Comparison of ENCODE assay signal across 20 cellular contexts in the genomic region with DNA sequence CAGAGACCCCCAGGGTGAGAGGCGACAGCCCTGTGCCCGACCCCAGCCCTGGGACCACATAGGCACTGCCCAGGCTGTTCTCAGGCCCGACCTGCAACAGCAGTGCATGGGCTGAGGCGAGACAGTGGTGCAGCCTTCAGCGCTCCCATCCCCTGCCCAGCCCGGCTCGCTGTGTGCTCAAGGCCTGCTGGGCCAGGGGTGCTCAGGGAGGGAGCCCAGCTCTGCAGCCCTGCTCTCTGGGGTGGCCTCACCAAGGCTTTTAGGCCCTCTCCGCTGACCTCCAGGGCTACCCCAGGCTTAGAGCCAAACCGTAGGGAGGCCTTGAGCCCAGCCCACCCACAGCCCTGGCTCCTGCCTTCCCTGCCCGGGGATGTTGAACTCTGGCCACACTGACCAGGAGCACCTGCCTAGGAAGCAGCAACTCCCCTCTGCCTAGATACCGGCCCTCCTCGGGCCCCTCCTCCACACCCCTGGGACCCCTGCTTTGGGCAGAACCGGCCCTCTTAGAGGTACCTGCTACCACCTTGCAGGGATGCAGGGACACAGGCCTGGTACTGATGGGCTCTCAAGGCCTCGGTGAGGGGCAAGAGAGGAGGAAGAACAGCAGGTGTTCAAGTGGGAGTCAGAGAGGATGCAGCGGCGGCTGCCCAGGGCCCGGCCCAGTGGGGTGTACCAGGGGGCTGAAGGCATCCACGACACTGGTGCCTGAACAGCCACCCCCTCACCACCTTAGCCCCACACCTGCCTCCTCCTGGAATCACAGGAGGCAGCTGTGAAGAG.
DNase-seq lines count a peak whose midpoint lies in the region; ATAC-seq and TF ChIP-seq lines count a peak whose summit lies in the region.
"Had no signal": no experiment of that assay in that cellular context is flagged by ENCODE, and none has a peak within 500 bp of the region (broad histone marks: within the 10 kb centered on the region; RNA-seq: fewer than 3 reads in every experiment).

No MANE protein-coding gene starts in this region.

- no peaks in the 10 kb centered on the region for H3K36me3 ChIP-seq in RWPE2 (ENCODE audit: low read depth)
- peaks cover 15% of the 10 kb centered on the region for H3K36me3 ChIP-seq in lower lobe of right lung
- peaks cover 5% of the 10 kb centered on the region for H3K36me3 ChIP-seq in upper lobe of right lung

- H3K4me1 Mint-ChIP-seq in T-helper 2 cell treated with Interferon-gamma antibody and Interleukin-4, amounts not matched to agents 5 μg/mL and 100 μg/mL, for 36 hours (ENCODE audit: low read depth), result no peaks in the 10 kb centered on the region

- no peak overlapping the region for H3K27ac ChIP-seq in RWPE2 (ENCODE audit: poor library complexity, severe bottlenecking)
- H3K27ac ChIP-seq in lower lobe of right lung, result no peak overlapping the region
- H3K27ac ChIP-seq in upper lobe of right lung, result no peak overlapping the region
- H3K27ac ChIP-seq: A549, GM23248, HL-60, PC-9 had no signal

- intact Hi-C loops in left cardiac atrium (cut with DNase I), result no loop called here
- intact Hi-C loops in Right ventricle myocardium superior (cut with DNase I), result no loop called here
- intact Hi-C loops in lower lobe of right lung (cut with DNase I), result no loop called here
- intact Hi-C loops in upper lobe of right lung (cut with DNase I), result no loop called here

- H3K9me3 ChIP-seq in RWPE2 (ENCODE audit: severe bottlenecking), result no peaks in the 10 kb centered on the region
- no peaks in the 10 kb centered on the region for H3K9me3 ChIP-seq in lower lobe of right lung
- H3K9me3 ChIP-seq in upper lobe of right lung, result no peaks in the 10 kb centered on the region
- H3K9me3 ChIP-seq: A549 had no signal

- H3K36me3 Mint-ChIP-seq in T-helper 2 cell treated with Interferon-gamma antibody and Interleukin-4, amounts not matched to agents 5 μg/mL and 100 μg/mL, for 36 hours (ENCODE audit: low read depth), result no peaks in the 10 kb centered on the region

- no peaks in the 10 kb centered on the region for H3K27me3 Mint-ChIP-seq in T-helper 2 cell treated with Interferon-gamma antibody and Interleukin-4, amounts not matched to agents 5 μg/mL and 100 μg/mL, for 36 hours (ENCODE audit: low read depth)
- H3K27me3 Mint-ChIP-seq: CD4-positive, alpha-beta memory T cell had no signal

- no peak overlapping the region for H3K4me3 Mint-ChIP-seq in T-helper 2 cell treated with Interferon-gamma antibody and Interleukin-4, amounts not matched to agents 5 μg/mL and 100 μg/mL, for 36 hours
- H3K4me3 Mint-ChIP-seq: CD4-positive, alpha-beta memory T cell had no signal

- ATAC-seq in left cardiac atrium (no peak), Right ventricle myocardium superior (ENCODE audit: poor library complexity) (no peak), RWPE2 (ENCODE audit: low read depth) (no peak), lower lobe of right lung (peak in 1 of 2 donors; percentile 16), upper lobe of right lung (no peak)
- ATAC-seq: A549, K562 had no signal

- TF ChIP-seq CTCF in RWPE2 (IDR thresholded peaks at IDR 0.05; ENCODE audit: poor library complexity, severe bottlenecking) (no peak), lower lobe of right lung (IDR thresholded peaks at IDR 0.05) (no peak), upper lobe of right lung (IDR thresholded peaks at IDR 0.05) (no peak)

- H3K27ac Mint-ChIP-seq in T-helper 2 cell treated with Interferon-gamma antibody and Interleukin-4, amounts not matched to agents 5 μg/mL and 100 μg/mL, for 36 hours, result no peak overlapping the region

- H3K4me3 ChIP-seq in RWPE2 (ENCODE audit: severe bottlenecking) (no peak overlapping the region), lower lobe of right lung (no peak overlapping the region), upper lobe of right lung (no peak overlapping the region)
- H3K4me3 ChIP-seq: A549, GM23248, K562, PC-9 had no signal

- H3K9me3 Mint-ChIP-seq in T-helper 2 cell treated with Interferon-gamma antibody and Interleukin-4, amounts not matched to agents 5 μg/mL and 100 μg/mL, for 36 hours, result no peaks in the 10 kb centered on the region
- H3K9me3 Mint-ChIP-seq: CD4-positive, alpha-beta memory T cell had no signal

- H3K4me1 ChIP-seq in RWPE2 (ENCODE audit: insufficient read depth, poor library complexity, severe bottlenecking), result no peaks in the 10 kb centered on the region
- H3K4me1 ChIP-seq in lower lobe of right lung, result no peaks in the 10 kb centered on the region
- no peaks in the 10 kb centered on the region for H3K4me1 ChIP-seq in upper lobe of right lung
- H3K4me1 ChIP-seq: A549 had no signal

- H3K27me3 ChIP-seq in RWPE2 (ENCODE audit: insufficient read depth, poor library complexity, severe bottlenecking) (no peaks in the 10 kb centered on the region), lower lobe of right lung (ENCODE audit: low read depth) (no peaks in the 10 kb centered on the region), upper lobe of right lung (no peaks in the 10 kb centered on the region)

- DNase-seq in left cardiac atrium (peak; percentile 8), Right ventricle myocardium superior (no peak), RWPE2 (ENCODE audit: low spot score) (peak; percentile 46), lower lobe of right lung (peak; percentile 32), upper lobe of right lung (peak; percentile 46), GM19240 (ENCODE audit: insufficient read length, low spot score) (no peak), superior temporal gyrus (ENCODE audit: extremely low spot score) (no peak)
- no peak for DNase-seq in T-helper 2 cell treated with Interferon-gamma antibody and Interleukin-4, amounts not matched to agents 5 μg/mL and 100 μg/mL, for 36 hours (ENCODE audit: low spot score)
- DNase-seq: DND-41, GDM1, GM23248, NCI-H1092, NCI-H187, NCI-H774, PC-9, SHP77 had no signal

Comparison
In these comparisons a context has a peak if more than half of its experiments do, and no peak if none do; other contexts are left out.
1. DNase-seq: peak in left cardiac atrium (single experiment), RWPE2 (single experiment), lower lobe of right lung (single experiment) and upper lobe of right lung (single experiment); none in Right ventricle myocardium superior (single experiment), GM19240 (single experiment), T-helper 2 cell treated with Interferon-gamma antibody and Interleukin-4, amounts not matched to agents 5 μg/mL and 100 μg/mL, for 36 hours (single experiment) and superior temporal gyrus (single experiment).